ENCODE assay signal across 7 cellular contexts in the genomic region with DNA sequence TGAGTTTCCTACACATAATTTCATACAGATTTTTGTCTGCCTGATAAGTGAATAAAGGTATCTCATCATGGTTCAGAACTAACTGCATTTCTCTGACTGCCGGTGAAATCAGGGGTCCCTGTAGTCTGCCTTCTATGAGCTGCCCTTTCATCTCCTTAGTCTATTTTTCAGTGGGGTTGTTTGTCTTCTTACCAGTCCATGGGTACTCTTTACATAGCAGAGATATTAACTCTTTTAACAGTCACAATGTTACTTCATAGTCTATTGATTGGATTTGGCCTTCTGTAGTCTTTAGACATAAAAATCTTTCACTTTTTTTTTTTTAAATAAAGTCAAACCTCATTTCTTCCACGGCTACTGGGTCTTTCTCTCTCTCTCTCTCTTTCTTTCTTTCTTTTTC.
"Had no signal": no experiment of that assay in that cellular context is flagged by ENCODE, and none has a peak within 500 bp of the region (broad histone marks: within the 10 kb centered on the region; RNA-seq: fewer than 3 reads in every experiment).

No MANE protein-coding gene starts in this region.

- DNase-seq: H9, HCEC 1CT had no signal

- H3K4me3 ChIP-seq: GM23338 had no signal

- H3K27me3 Mint-ChIP-seq: IgD-negative memory B cell had no signal

- ATAC-seq: GM23338 had no signal

- H2AFZ ChIP-seq: GM23338 had no signal

- FAIRE-seq: H1, H54, HTR-8/SVneo had no signal

- H3K9me3 Mint-ChIP-seq: GM23338, H9, IgD-negative memory B cell had no signal

- H3K4me3 Mint-ChIP-seq: GM23338, H9, IgD-negative memory B cell had no signal

- H3K4me2 ChIP-seq: GM23338 had no signal

- H3K4me1 Mint-ChIP-seq: GM23338 had no signal

- H3K27ac Mint-ChIP-seq: GM23338, H9, IgD-negative memory B cell had no signal
